Comparison of ENCODE assay signal across 1 cellular context in genomic region chr7:129877146-129877792, GRCh38.
TF ChIP-seq lines count a peak whose summit lies in the region.

No MANE protein-coding gene starts in this region.

TF ChIP-seq in GM23338, 12 proteins besides CTCF, POLR2A, EP300 and RAD21 (continued from another document):
- TF ChIP-seq REST (IDR thresholded peaks at IDR 0.05; ENCODE audit: unreplicated experiment) = no peak
- TF ChIP-seq POLR2AphosphoS5 (IDR thresholded peaks at IDR 0.05; ENCODE audit: low read depth) = no peak
- no peak for TF ChIP-seq EZH2 (IDR thresholded peaks at IDR 0.05; ENCODE audit: low read depth, unreplicated experiment)
- no peak for TF ChIP-seq CREB1 (CRISPR knock-in tag; IDR thresholded peaks at IDR 0.05; ENCODE audit: low read depth)
- TF ChIP-seq NANOG (IDR thresholded peaks at IDR 0.05; ENCODE audit: borderline replicate concordance) = no peak
- no peak for TF ChIP-seq EZH2phosphoT487 (IDR thresholded peaks at IDR 0.05; ENCODE audit: unreplicated experiment)
- no peak for TF ChIP-seq ZNF331 (CRISPR knock-in tag; IDR thresholded peaks at IDR 0.05; ENCODE audit: low read depth)
- no peak for TF ChIP-seq ETS1 (IDR thresholded peaks at IDR 0.05)
- no peak for TF ChIP-seq ZNF114 (CRISPR knock-in tag; IDR thresholded peaks at IDR 0.05)
- TF ChIP-seq STAT1 (IDR thresholded peaks at IDR 0.05; ENCODE audit: unreplicated experiment) = no peak
